In the genomic region with DNA sequence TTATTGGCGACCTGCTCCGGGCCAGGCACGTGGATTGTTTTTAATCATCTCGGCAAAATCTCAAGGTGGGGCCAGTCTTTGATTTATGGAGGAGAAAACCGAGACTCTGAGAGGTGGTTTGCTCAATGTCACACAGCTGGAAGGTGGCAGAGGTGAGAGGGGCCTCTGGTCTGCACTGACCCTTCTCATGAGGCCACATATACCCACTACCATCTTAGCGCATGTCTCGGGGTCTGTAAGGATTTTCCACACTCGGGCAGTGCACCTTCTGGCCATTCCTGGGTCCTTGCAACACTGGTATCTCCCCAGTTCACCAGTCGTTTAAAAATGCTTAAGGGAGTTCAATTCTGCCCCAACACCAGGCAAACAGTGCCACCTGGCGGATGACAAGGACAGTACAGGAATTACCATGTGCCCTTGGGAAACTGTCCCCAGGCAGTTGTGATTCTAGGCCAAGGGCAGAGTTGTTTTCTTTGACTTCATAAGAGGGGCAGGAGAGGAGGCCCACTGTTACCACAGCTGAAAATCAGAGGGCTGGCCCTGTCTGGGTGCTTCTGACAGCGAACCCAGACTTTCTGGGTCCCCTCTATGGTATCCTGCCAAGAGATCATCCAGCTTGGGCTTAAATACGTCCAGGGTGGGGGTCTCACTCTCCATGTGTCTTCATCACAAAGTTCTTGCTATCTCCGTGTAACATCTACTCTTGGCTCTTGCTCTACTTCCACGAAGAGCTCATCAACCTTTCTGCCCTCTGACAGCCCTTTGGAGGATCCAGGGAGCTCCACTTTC, we compare ENCODE assay signal across 8 cellular contexts. TPM values are rescaled to one million over a fixed set of nuclear protein-coding genes. Genes with fewer than 3 reads are reported as not detected.
DNase-seq lines count a peak whose midpoint lies in the region; ATAC-seq and TF ChIP-seq lines count a peak whose summit lies in the region.

No MANE protein-coding gene starts in this region.

- H3K4me3 Mint-ChIP-seq in activated CD8-positive, alpha-beta memory T cell treated with anti-CD3 and anti-CD28 coated beads, Interleukin-2, amount 10 ng/mL, durations not matched to agents 7 days and 5 days: no peak overlapping the region

- CTCF ChIA-PET in activated CD8-positive, alpha-beta memory T cell treated with anti-CD3 and anti-CD28 coated beads, Interleukin-2, amount 10 ng/mL, durations not matched to agents 7 days and 5 days (lab: Charles Lee): interaction anchor here (0.5 to 5.2 kb wide), 35 partner anchors 9 to 641 kb away, joined by 3 to 80 read pairs (median 4); a partner anchor contains a TSS

- DNase-seq in COLO668 (lab: John Stamatoyannopoulos, UW; ENCODE audit: unreplicated experiment): peak; percentile 65
- DNase-seq in HuH-7 (ENCODE audit: low spot score): peak; percentile 76
- DNase-seq in NT2/D1 (ENCODE audit: low read depth, low spot score): peak; percentile 65
- peak; percentile 82 for DNase-seq in activated CD8-positive, alpha-beta memory T cell treated with anti-CD3 and anti-CD28 coated beads, Interleukin-2, amount 10 ng/mL, durations not matched to agents 7 days and 5 days
- DNase-seq in epithelial cell of esophagus (ENCODE audit: low read depth): peak; percentile 78
- DNase-seq in middle frontal gyrus (ENCODE audit: extremely low spot score, low spot score): peak; percentile 63
- DNase-seq in stimulated activated CD8-positive, alpha-beta memory T cell treated with anti-CD3 and anti-CD28 coated beads, Interleukin-4, amount 100 ng/mL, for 1 hour (ENCODE audit: low read depth in 2 of 2, low spot score in 1 of 2): peak; percentile 54 to 66

- no peaks in the 10 kb centered on the region for H3K27me3 ChIP-seq in NT2/D1 (ENCODE audit: insufficient read depth, insufficient read length)

- peaks cover 2% of the 10 kb centered on the region for H3K4me1 Mint-ChIP-seq in activated CD8-positive, alpha-beta memory T cell treated with anti-CD3 and anti-CD28 coated beads, Interleukin-2, amount 10 ng/mL, durations not matched to agents 7 days and 5 days

- H3K9me3 ChIP-seq in NT2/D1 (ENCODE audit: insufficient read depth, low read length): peaks cover 9% of the 10 kb centered on the region; the same call in 1 of the 2 replicates

- no peak overlapping the region for H3K9ac ChIP-seq in NT2/D1 (ENCODE audit: insufficient read length, low read depth)

- H3K27ac Mint-ChIP-seq in activated CD8-positive, alpha-beta memory T cell treated with anti-CD3 and anti-CD28 coated beads, Interleukin-2, amount 10 ng/mL, durations not matched to agents 7 days and 5 days: no peak overlapping the region

- peak; percentile 94 for TF ChIP-seq CTCF in epithelial cell of esophagus (IDR thresholded peaks at IDR 0.05; ENCODE audit: insufficient read depth, low read depth, low read length, missing control alignments)

- H3K27me3 Mint-ChIP-seq in activated CD8-positive, alpha-beta memory T cell treated with anti-CD3 and anti-CD28 coated beads, Interleukin-2, amount 10 ng/mL, durations not matched to agents 7 days and 5 days: peaks cover 6% of the 10 kb centered on the region

- H3K4me1 ChIP-seq in NT2/D1 (ENCODE audit: insufficient read depth, insufficient read length): peaks cover 6% of the 10 kb centered on the region

- H3K9me3 Mint-ChIP-seq in activated CD8-positive, alpha-beta memory T cell treated with anti-CD3 and anti-CD28 coated beads, Interleukin-2, amount 10 ng/mL, durations not matched to agents 7 days and 5 days (ENCODE audit: low read depth): no peaks in the 10 kb centered on the region

- H3K36me3 Mint-ChIP-seq in activated CD8-positive, alpha-beta memory T cell treated with anti-CD3 and anti-CD28 coated beads, Interleukin-2, amount 10 ng/mL, durations not matched to agents 7 days and 5 days: no peaks in the 10 kb centered on the region

- peak; percentile 96 for ATAC-seq in activated CD8-positive, alpha-beta memory T cell treated with anti-CD3 and anti-CD28 coated beads, Interleukin-2, amount 10 ng/mL, durations not matched to agents 7 days and 5 days
- ATAC-seq in GM21723 (IDR thresholded peaks at IDR 0.05; ENCODE audit: unreplicated experiment): no peak

- H3K4me3 ChIP-seq in NT2/D1 (ENCODE audit: insufficient read length, low read depth): no peak overlapping the region
- H3K4me3 ChIP-seq in epithelial cell of esophagus (ENCODE audit: low read length): no peak overlapping the region

- no peaks in the 10 kb centered on the region for H3K36me3 ChIP-seq in NT2/D1 (ENCODE audit: insufficient read depth, insufficient read length, low read length)

RNA-seq across cellular contexts. Expression of a gene that starts 39.4 kb away (rescaled TPM):
- 10 to 100 TPM; 17.4 to 24.4 TPM for total RNA-seq in activated CD8-positive, alpha-beta memory T cell treated with anti-CD3 and anti-CD28 coated beads, Interleukin-2, amount 10 ng/mL, durations not matched to agents 7 days and 5 days

RNA-seq across cellular contexts. Expression of a gene that starts 50.3 kb away (rescaled TPM):
- total RNA-seq in activated CD8-positive, alpha-beta memory T cell treated with anti-CD3 and anti-CD28 coated beads, Interleukin-2, amount 10 ng/mL, durations not matched to agents 7 days and 5 days: 10 to 100 TPM; 17.5 to 18.6 TPM
